In genomic region chr5:958701-959571, GRCh38 we compare ENCODE assay signal across 10 cellular contexts. TPM values are rescaled to one million over a fixed set of nuclear protein-coding genes. Genes with fewer than 3 reads are reported as not detected.
DNase-seq lines count a peak whose midpoint lies in the region; ATAC-seq and TF ChIP-seq lines count a peak whose summit lies in the region.
"Had no signal": no experiment of that assay in that cellular context is flagged by ENCODE, and none has a peak within 500 bp of the region (broad histone marks: within the 10 kb centered on the region; RNA-seq: fewer than 3 reads in every experiment).

No MANE protein-coding gene starts in this region.

- intact Hi-C loops in sciatic nerve (cut with DNase I), result no loop called here
- intact Hi-C loops in activated CD4-positive, alpha-beta T cell treated with anti-CD3 and anti-CD28 coated beads for 36 hours (cut with DNase I, micrococcal nuclease), result loop anchor here in 1 of 2 experiments (10.0 kb wide), 1 partner anchor 46 kb away; the partner anchor contains the start of gene NKD2

- peaks cover 36% of the 10 kb centered on the region for H3K4me1 Mint-ChIP-seq in activated CD4-positive, alpha-beta T cell treated with anti-CD3 and anti-CD28 coated beads for 36 hours

- no peaks in the 10 kb centered on the region for H3K9me3 Mint-ChIP-seq in activated CD4-positive, alpha-beta T cell treated with anti-CD3 and anti-CD28 coated beads for 36 hours (ENCODE audit: low read depth)
- H3K9me3 Mint-ChIP-seq: dendritic cell treated with granulocyte-macrophage colony-stimulating factor and Interleukin-4, amounts not matched to agents 40 ng/mL and 50 ng/mL, for 4 days had no signal

- no peak overlapping the region for H3K4me3 ChIP-seq in fibroblast of mammary gland (ENCODE audit: control insufficient read depth, low read depth, low read length)

- no peak overlapping the region for H3K27ac Mint-ChIP-seq in activated CD4-positive, alpha-beta T cell treated with anti-CD3 and anti-CD28 coated beads for 36 hours
- H3K27ac Mint-ChIP-seq: dendritic cell treated with granulocyte-macrophage colony-stimulating factor and Interleukin-4, amounts not matched to agents 40 ng/mL and 50 ng/mL, for 4 days had no signal

- no peak for TF ChIP-seq CTCF in fibroblast of mammary gland (conservative IDR thresholded peaks at IDR 0.05; ENCODE audit: control insufficient read depth, insufficient read depth, low read depth, low read length)

- no peak overlapping the region for H3K4me3 Mint-ChIP-seq in activated CD4-positive, alpha-beta T cell treated with anti-CD3 and anti-CD28 coated beads for 36 hours
- H3K4me3 Mint-ChIP-seq: dendritic cell treated with granulocyte-macrophage colony-stimulating factor and Interleukin-4, amounts not matched to agents 40 ng/mL and 50 ng/mL, for 4 days had no signal

- CTCF ChIA-PET in activated CD4-positive, alpha-beta T cell treated with anti-CD3 and anti-CD28 coated beads for 36 hours (lab: Charles Lee), result interaction anchor here (1.1 kb wide), 1 partner anchor 9 kb away, joined by 3 read pairs; no protein-coding TSS in a partner anchor

- peaks cover 17% of the 10 kb centered on the region for H3K27me3 Mint-ChIP-seq in activated CD4-positive, alpha-beta T cell treated with anti-CD3 and anti-CD28 coated beads for 36 hours

- POLR2A ChIA-PET in activated CD4-positive, alpha-beta T cell treated with anti-CD3 and anti-CD28 coated beads for 36 hours (lab: Charles Lee), result no interaction called here

- DNase-seq in GOT3 (lab: John Stamatoyannopoulos, UW) (peak; percentile 79), NCI-H226 (peak; percentile 97), fibroblast of mammary gland (ENCODE audit: low read depth) (peak; percentile 98), sciatic nerve (ENCODE audit: low spot score) (no peak), NCI-H446 (lab: John Stamatoyannopoulos, UW) (no peak), SIG-M5 (lab: John Stamatoyannopoulos, UW) (no peak)
- DNase-seq in activated CD4-positive, alpha-beta T cell treated with anti-CD3 and anti-CD28 coated beads for 36 hours, result no peak
- DNase-seq: T1000 had no signal

- H3K36me3 Mint-ChIP-seq in activated CD4-positive, alpha-beta T cell treated with anti-CD3 and anti-CD28 coated beads for 36 hours (ENCODE audit: low read depth), result no peaks in the 10 kb centered on the region

- ATAC-seq in sciatic nerve (peak; percentile 4), HG03159 (IDR thresholded peaks at IDR 0.05; ENCODE audit: unreplicated experiment) (no peak)
- ATAC-seq in activated CD4-positive, alpha-beta T cell treated with anti-CD3 and anti-CD28 coated beads for 36 hours, result no peak

RNA-seq across cellular contexts. Expression of gene NKD2, which starts 49.7 kb away (rescaled TPM):
- total RNA-seq in sciatic nerve, result 0.89 TPM
- 1 to 10 TPM in 1 of 2 experiments, under 1 TPM in 1; 0.86 to 1.1 TPM for total RNA-seq in activated CD4-positive, alpha-beta T cell treated with anti-CD3 and anti-CD28 coated beads for 36 hours

Comparison
In these comparisons a context has a peak if more than half of its experiments do, and no peak if none do; other contexts are left out.
1. DNase-seq: peak in GOT3 (single experiment), NCI-H226 (single experiment) and fibroblast of mammary gland (single experiment); none in sciatic nerve (single experiment), NCI-H446 (0 of 2), activated CD4-positive, alpha-beta T cell treated with anti-CD3 and anti-CD28 coated beads for 36 hours (single experiment) and SIG-M5 (single experiment).